ENCODE assay signal across 21 cellular contexts in the genomic region with DNA sequence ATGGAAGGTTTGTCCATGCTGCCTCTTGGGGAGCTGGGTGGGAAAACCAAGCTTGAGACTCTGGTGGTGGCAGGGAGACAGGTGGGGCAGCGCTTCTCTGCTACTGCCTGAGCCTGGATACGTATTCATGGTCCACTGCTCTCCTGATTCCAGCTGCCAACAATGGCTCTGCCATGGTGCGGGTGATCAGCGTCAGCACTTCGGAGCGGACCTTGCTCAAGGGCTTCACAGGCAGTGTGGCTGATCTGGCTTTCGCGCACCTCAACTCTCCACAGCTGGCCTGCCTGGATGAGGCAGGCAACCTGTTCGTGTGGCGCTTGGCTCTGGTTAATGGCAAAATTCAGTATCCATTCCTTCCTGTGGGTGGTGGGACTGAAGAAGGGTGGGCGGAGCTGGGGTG. TPM values are rescaled to one million over a fixed set of nuclear protein-coding genes. Genes with fewer than 3 reads are reported as not detected.
DNase-seq lines count a peak whose midpoint lies in the region; ATAC-seq and TF ChIP-seq lines count a peak whose summit lies in the region.
"Had no signal": no experiment of that assay in that cellular context is flagged by ENCODE, and none has a peak within 500 bp of the region (broad histone marks: within the 10 kb centered on the region; RNA-seq: fewer than 3 reads in every experiment).

No MANE protein-coding gene starts in this region.

- CTCF ChIA-PET in Calu3 (lab: Charles Lee) = no interaction called here

- no peak overlapping the region for H3K4me3 ChIP-seq in Loucy (ENCODE audit: low read length, poor library complexity, severe bottlenecking)
- no peak overlapping the region for H3K4me3 ChIP-seq in neuronal stem cell (ENCODE audit: low read length in 2 of 2)
- H3K4me3 ChIP-seq: A549; BLaER1 treated with 17β-estradiol and CSF1 and Interleukin-3, amounts not matched to agents 10 nM and 100 nM; GM23248 had no signal

- H3K9me2 ChIP-seq in Loucy (replicated peaks; ENCODE audit: low read depth, low read length) = no peaks in the 10 kb centered on the region

- intact Hi-C loops in Calu3 (cut with micrococcal nuclease; ENCODE audit: unreplicated experiment) = no loop called here

- H3K9ac ChIP-seq in Loucy (ENCODE audit: low read depth, low read length, poor library complexity, severe bottlenecking) = no peak overlapping the region
- no peak overlapping the region for H3K9ac ChIP-seq in neuronal stem cell (ENCODE audit: low read depth, low read length, poor library complexity)
- H3K9ac ChIP-seq: GM23248 had no signal

- H3K4me1 ChIP-seq in Loucy (ENCODE audit: insufficient read depth, low read length, poor library complexity, severe bottlenecking) (peaks cover 23% of the 10 kb centered on the region), neuronal stem cell (ENCODE audit: control insufficient read depth in 2 of 2, insufficient read depth in 1 of 2, low read depth in 1 of 2, low read length in 2 of 2) (peaks cover 8 to 10% of the 10 kb centered on the region in 2 donors)

- H3K36me3 ChIP-seq in Loucy (ENCODE audit: insufficient read depth, low read length) = peaks cover 56% of the 10 kb centered on the region; the same call in 1 of the 2 replicates
- H3K36me3 ChIP-seq in neuronal stem cell (replicated peaks in 1 of 2; ENCODE audit: control insufficient read depth in 2 of 2, insufficient read depth in 2 of 2, low read length in 2 of 2) = peaks cover 58 to 79% of the 10 kb centered on the region in 2 donors

- BruUV-seq in Calu3 (replicated peaks; lab: Mats Ljungman, UMichigan) = no TSS peak

- peak overlapping the region; percentile 1 for H3K23ac ChIP-seq in neuronal stem cell (ENCODE audit: low read depth, low read length, poor library complexity)

- H3K79me2 ChIP-seq in Loucy (ENCODE audit: insufficient read depth, low read length) = peaks cover 47% of the 10 kb centered on the region

- H3K27me3 ChIP-seq in Loucy (ENCODE audit: insufficient read depth, low read length, poor library complexity, severe bottlenecking) (no peaks in the 10 kb centered on the region), neuronal stem cell (ENCODE audit: control insufficient read depth in 3 of 3, insufficient read depth in 3 of 3, low read depth in 1 of 3, low read length in 3 of 3) (no peaks in the 10 kb centered on the region)
- H3K27me3 ChIP-seq: BE2C; BLaER1 treated with 17β-estradiol and CSF1 and Interleukin-3, amounts not matched to agents 10 nM and 100 nM had no signal

- H2BK12ac ChIP-seq in neuronal stem cell (ENCODE audit: low read length) = no peak overlapping the region

- no CpG with 5 or more reads among the region's 11 CpGs for WGBS in neuronal stem cell (ENCODE audit: extremely low coverage in 2 of 2, insufficient read length in 2 of 2, insufficient replicate concordance in 1 of 2), 2 donors

- H4K8ac ChIP-seq in neuronal stem cell (ENCODE audit: low read depth, low read length) = no peak overlapping the region

- ATAC-seq in stimulated activated effector memory CD8-positive, alpha-beta T cell treated with anti-CD3 and anti-CD28 coated beads, Interleukin-12 subunit alpha, Interleukin-12 subunit beta, amount 100 ng/mL, for 72 hours = no peak
- ATAC-seq: A549 had no signal

- H4K20me1 ChIP-seq in Loucy (ENCODE audit: insufficient read depth, low read length, poor library complexity, severe bottlenecking) = peaks cover 35% of the 10 kb centered on the region

- H2BK120ac ChIP-seq in neuronal stem cell (ENCODE audit: low read depth, low read length) = no peak overlapping the region

- no peak overlapping the region for H3K4ac ChIP-seq in neuronal stem cell (ENCODE audit: low read length)

- H3K4me1 Mint-ChIP-seq in activated naive CD4-positive, alpha-beta T cell treated with anti-CD3 and anti-CD28 coated beads, Interleukin-2, amount 50 U/mL, for 24 hours = peaks cover 32% of the 10 kb centered on the region
- H3K4me1 Mint-ChIP-seq in stimulated activated effector memory CD8-positive, alpha-beta T cell treated with anti-CD3 and anti-CD28 coated beads, Interleukin-12 subunit alpha, Interleukin-12 subunit beta, amount 100 ng/mL, for 72 hours = peaks cover 36% of the 10 kb centered on the region
- peaks cover 24% of the 10 kb centered on the region for H3K4me1 Mint-ChIP-seq in Calu3 (ENCODE audit: low read depth, unreplicated experiment)

- peaks cover 11% of the 10 kb centered on the region for H3K79me1 ChIP-seq in neuronal stem cell (ENCODE audit: low read depth, low read length)

- no peak overlapping the region for H4K91ac ChIP-seq in neuronal stem cell (ENCODE audit: low read depth, low read length, poor library complexity)

- no peaks in the 10 kb centered on the region for H3K9me3 ChIP-seq in Loucy (ENCODE audit: insufficient read depth, low read depth, low read length)
- peaks cover 0 to 1% of the 10 kb centered on the region in 2 donors for H3K9me3 ChIP-seq in neuronal stem cell (replicated peaks in 1 of 2; ENCODE audit: control insufficient read depth in 2 of 2, insufficient read depth in 1 of 2, low read depth in 1 of 2, low read length in 2 of 2)
- H3K9me3 ChIP-seq: A549; BE2C; BLaER1 treated with 17β-estradiol and CSF1 and Interleukin-3, amounts not matched to agents 10 nM and 100 nM had no signal

- TF ChIP-seq CTCF in Loucy (conservative IDR thresholded peaks at IDR 0.05; ENCODE audit: low read length) (no peak), Calu3 (IDR thresholded peaks at IDR 0.05; ENCODE audit: unreplicated experiment) (no peak)

- peaks cover 2% of the 10 kb centered on the region for H3K36me3 Mint-ChIP-seq in activated naive CD4-positive, alpha-beta T cell treated with anti-CD3 and anti-CD28 coated beads, Interleukin-2, amount 50 U/mL, for 24 hours
- H3K36me3 Mint-ChIP-seq in stimulated activated effector memory CD8-positive, alpha-beta T cell treated with anti-CD3 and anti-CD28 coated beads, Interleukin-12 subunit alpha, Interleukin-12 subunit beta, amount 100 ng/mL, for 72 hours = peaks cover 91% of the 10 kb centered on the region
- peaks cover 66% of the 10 kb centered on the region for H3K36me3 Mint-ChIP-seq in Calu3 (ENCODE audit: insufficient read depth, unreplicated experiment)

- H3K27ac ChIP-seq in neuronal stem cell (replicated peaks; ENCODE audit: low read length) = no peak overlapping the region
- H3K27ac ChIP-seq: A549; BLaER1 treated with 17β-estradiol and CSF1 and Interleukin-3, amounts not matched to agents 10 nM and 100 nM; GM23248 had no signal

- H3K27ac Mint-ChIP-seq in activated naive CD4-positive, alpha-beta T cell treated with anti-CD3 and anti-CD28 coated beads, Interleukin-2, amount 50 U/mL, for 24 hours = peak overlapping the region; percentile 38
- H3K27ac Mint-ChIP-seq in stimulated activated effector memory CD8-positive, alpha-beta T cell treated with anti-CD3 and anti-CD28 coated beads, Interleukin-12 subunit alpha, Interleukin-12 subunit beta, amount 100 ng/mL, for 72 hours = peak overlapping the region; percentile 96
- no peak overlapping the region for H3K27ac Mint-ChIP-seq in Calu3 (ENCODE audit: unreplicated experiment)

- H3K4me2 ChIP-seq in Loucy (ENCODE audit: low read depth, low read length, poor library complexity, severe bottlenecking) (peak overlapping the region; percentile 91), neuronal stem cell (ENCODE audit: insufficient read depth, low read length, poor library complexity, severe bottlenecking) (no peak overlapping the region)
- H3K4me2 ChIP-seq: A549; BLaER1 treated with 17β-estradiol and CSF1 and Interleukin-3, amounts not matched to agents 10 nM and 100 nM had no signal

- H3K27me3 Mint-ChIP-seq in activated naive CD4-positive, alpha-beta T cell treated with anti-CD3 and anti-CD28 coated beads, Interleukin-2, amount 50 U/mL, for 24 hours = no peaks in the 10 kb centered on the region
- no peaks in the 10 kb centered on the region for H3K27me3 Mint-ChIP-seq in Calu3 (ENCODE audit: unreplicated experiment)
- H3K27me3 Mint-ChIP-seq: CD4-positive, alpha-beta memory T cell had no signal

- no peak overlapping the region for H3K4me3 Mint-ChIP-seq in activated naive CD4-positive, alpha-beta T cell treated with anti-CD3 and anti-CD28 coated beads, Interleukin-2, amount 50 U/mL, for 24 hours
- no peak overlapping the region for H3K4me3 Mint-ChIP-seq in stimulated activated effector memory CD8-positive, alpha-beta T cell treated with anti-CD3 and anti-CD28 coated beads, Interleukin-12 subunit alpha, Interleukin-12 subunit beta, amount 100 ng/mL, for 72 hours
- H3K4me3 Mint-ChIP-seq in Calu3 (ENCODE audit: low read depth, unreplicated experiment) = no peak overlapping the region
- H3K4me3 Mint-ChIP-seq: CD14-positive monocyte had no signal

- H3K18ac ChIP-seq in neuronal stem cell (ENCODE audit: low read length) = no peak overlapping the region

- no peak overlapping the region for H3K14ac ChIP-seq in neuronal stem cell (ENCODE audit: low read length)

- DNase-seq in activated naive CD4-positive, alpha-beta T cell treated with anti-CD3 and anti-CD28 coated beads, Interleukin-2, amount 50 U/mL, for 16 hours = no peak
- DNase-seq in neuronal stem cell (ENCODE audit: low spot score) (no peak), NCI-H1436 (lab: John Stamatoyannopoulos, UW) (no peak), Calu3 (no peak)
- no peak for DNase-seq in stimulated activated effector memory CD8-positive, alpha-beta T cell treated with anti-CD3 and anti-CD28 coated beads, Interleukin-12 subunit alpha, Interleukin-12 subunit beta, amount 100 ng/mL, for 72 hours (ENCODE audit: low spot score in 2 of 2)
- DNase-seq: 8988T; ACHN; AML-193; BE2C; CD4-positive, alpha-beta memory T cell; COR-L47; DMS153; DND-41; GM23248; H7; HCEC 1CT had no signal

- no peak overlapping the region for H2BK15ac ChIP-seq in neuronal stem cell (ENCODE audit: low read length)

- H2AFZ ChIP-seq in Loucy (ENCODE audit: low read length) (no peak overlapping the region), neuronal stem cell (ENCODE audit: low read length) (no peak overlapping the region)
- H2AFZ ChIP-seq: GM23248 had no signal

- H2AK5ac ChIP-seq in neuronal stem cell (ENCODE audit: low read depth, low read length) = no peak overlapping the region

- no peaks in the 10 kb centered on the region for H3F3A ChIP-seq in Loucy (ENCODE audit: low read depth)

- H2BK5ac ChIP-seq in neuronal stem cell (ENCODE audit: low read length) = no peak overlapping the region

- no peaks in the 10 kb centered on the region for H3K9me3 Mint-ChIP-seq in activated naive CD4-positive, alpha-beta T cell treated with anti-CD3 and anti-CD28 coated beads, Interleukin-2, amount 50 U/mL, for 24 hours
- H3K9me3 Mint-ChIP-seq in stimulated activated effector memory CD8-positive, alpha-beta T cell treated with anti-CD3 and anti-CD28 coated beads, Interleukin-12 subunit alpha, Interleukin-12 subunit beta, amount 100 ng/mL, for 72 hours = no peaks in the 10 kb centered on the region
- H3K9me3 Mint-ChIP-seq in Calu3 (ENCODE audit: low read depth, unreplicated experiment) = no peaks in the 10 kb centered on the region
- H3K9me3 Mint-ChIP-seq: CD14-positive monocyte had no signal

RNA-seq across cellular contexts. Expression of a gene that starts 4.2 kb away (rescaled TPM):
- 30.9 TPM for polyA plus RNA-seq in neuronal stem cell (2013, experiment 1 of 2)
- polyA plus RNA-seq in neuronal stem cell (2013, experiment 2 of 2) = 27.6 TPM
- 85.8 and 88.1 TPM in 2 replicates for total RNA-seq in Calu3 (2022)

RNA-seq across cellular contexts. Expression of a gene that starts 7.6 kb away (rescaled TPM):
- polyA plus RNA-seq in neuronal stem cell (2013, experiment 1 of 2) = 0.70 TPM
- polyA plus RNA-seq in neuronal stem cell (2013, experiment 2 of 2) = 0.42 TPM
- total RNA-seq in Calu3 (2022) = not detected in 2 replicates
- total RNA-seq: GM23248 had no signal
- polyA plus RNA-seq: GM23248 had no signal

RNA-seq across cellular contexts. Expression of a gene that starts 16.0 kb away (rescaled TPM):
- polyA plus RNA-seq in neuronal stem cell (2013, experiment 1 of 2) = 34.6 TPM
- polyA plus RNA-seq in neuronal stem cell (2013, experiment 2 of 2) = 30.4 TPM
- total RNA-seq in Calu3 (2022) = 41.7 and 49.4 TPM in 2 replicates

RNA-seq across cellular contexts. Expression of a gene that starts 29.6 kb away (rescaled TPM):
- 34.0 TPM for polyA plus RNA-seq in neuronal stem cell (2013, experiment 1 of 2)
- 31.3 TPM for polyA plus RNA-seq in neuronal stem cell (2013, experiment 2 of 2)
- total RNA-seq in Calu3 (2022) = 46.8 and 54.3 TPM in 2 replicates

RNA-seq across cellular contexts. Expression of a gene that starts 30.3 kb away (rescaled TPM):
- polyA plus RNA-seq in neuronal stem cell (2013, experiment 1 of 2) = 276 TPM
- 280 TPM for polyA plus RNA-seq in neuronal stem cell (2013, experiment 2 of 2)
- total RNA-seq in Calu3 (2022) = 210 and 224 TPM in 2 replicates
